In genomic region chr14:55139696-55140509, GRCh38 we compare ENCODE assay signal across 27 cellular contexts.
"Had no signal": no experiment of that assay in that cellular context is flagged by ENCODE, and none has a peak within 500 bp of the region (broad histone marks: within the 10 kb centered on the region; RNA-seq: fewer than 3 reads in every experiment).

No MANE protein-coding gene starts in this region.

- H3K27me3 ChIP-seq: brain microvascular endothelial cell had no signal

- H3K27ac ChIP-seq: brain microvascular endothelial cell had no signal

- DNase-seq: activated CD4-positive, alpha-beta T cell treated with anti-CD3 and anti-CD28 coated beads, Interleukin-2, amount 10 ng/mL, durations not matched to agents 24 days and 14 days; activated CD4-positive, alpha-beta T cell treated with anti-CD3 and anti-CD28 coated beads, Interleukin-2, amount 50 U/mL, for 48 hours; activated gamma-delta T cell; activated naive CD4-positive, alpha-beta T cell treated with anti-CD3 and anti-CD28 coated beads for 36 hours; activated T-cell treated with anti-CD3 and anti-CD28 coated beads for 4 hours; activated T-cell treated with anti-CD3 and anti-CD28 coated beads, Interleukin-2, amount 50 U/mL, for 48 hours; amygdala; brain microvascular endothelial cell; IMR-90; Kasumi-1; KBM-7; NCI-H1092; NCI-H1417; NCI-H1930; NCI-H2107; NCI-H2171 treated with DMSO at 0.1 percent for 48 hours; NCI-H345; NCI-H510A treated with DMSO at 0.1 percent for 48 hours; NCI-H69; NK-92 treated with Interleukin-12 subunit alpha and Interleukin-12 subunit beta, amount 100 ng/mL, for 24 hours; OCI-M1; RPMI8226 had no signal

- ATAC-seq: activated CD4-positive, CD25-positive, alpha-beta regulatory T cell treated with anti-CD3 and anti-CD28 coated beads, Interleukin-2, amount 50 U/mL, for 24 hours; activated T-helper 17 cell treated with anti-CD3 and anti-CD28 coated beads, Interleukin-2, amount 50 U/mL, for 72 hours; Panc1; Right ventricle myocardium inferior had no signal

- FAIRE-seq: astrocyte had no signal
